Comparison of ENCODE assay signal across 37 cellular contexts in the genomic region with DNA sequence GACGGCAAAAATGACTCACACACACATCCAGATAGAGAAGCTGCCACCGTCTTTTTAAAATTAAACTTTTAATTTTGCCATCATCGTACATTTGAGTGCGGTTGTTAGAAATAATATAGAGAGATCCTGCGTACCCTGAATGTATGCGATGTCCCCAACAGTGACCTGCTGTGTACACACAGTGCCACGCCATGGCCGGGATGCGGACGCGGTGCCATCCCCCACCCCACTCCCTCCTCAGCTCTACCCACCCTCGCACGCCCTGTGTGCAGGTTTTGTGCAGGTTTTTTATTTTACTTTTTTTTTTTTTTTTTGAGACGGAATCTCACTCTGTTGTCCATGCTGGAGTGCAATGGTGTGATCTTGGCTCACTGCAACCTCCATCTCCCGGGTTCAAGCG.
"Had no signal": no experiment of that assay in that cellular context is flagged by ENCODE, and none has a peak within 500 bp of the region (broad histone marks: within the 10 kb centered on the region; RNA-seq: fewer than 3 reads in every experiment).

No MANE protein-coding gene starts in this region.

- H3K27me3 Mint-ChIP-seq: activated B cell treated with CpG ODN at 0.5 μM for 24 hours; activated CD4-positive, alpha-beta memory T cell treated with anti-CD3 and anti-CD28 coated beads for 36 hours; activated CD4-positive, alpha-beta T cell treated with anti-CD3 and anti-CD28 coated beads, Interleukin-2, amount 10 ng/mL, durations not matched to agents 24 days and 14 days; activated CD8-positive, alpha-beta T cell treated with anti-CD3 and anti-CD28 coated beads for 36 hours; activated naive CD8-positive, alpha-beta T cell treated with anti-CD3 and anti-CD28 coated beads, Interleukin-2, amount 10 ng/mL, durations not matched to agents 7 days and 5 days; activated naive CD8-positive, alpha-beta T cell treated with anti-CD3 and anti-CD28 coated beads, Interleukin-2, amount 50 U/mL, for 24 hours; activated T-helper 17 cell treated with anti-CD3 and anti-CD28 coated beads, Interleukin-2, amount 50 U/mL, for 72 hours; central memory CD8-positive, alpha-beta T cell; T-cell; T-helper 17 cell had no signal

- H3K9me3 ChIP-seq: ascending aorta had no signal

- H3K27ac ChIP-seq: ascending aorta, cardiac muscle cell, VCaP had no signal

- H3K9me3 Mint-ChIP-seq: activated B cell treated with CpG ODN at 0.5 μM for 24 hours; activated naive CD4-positive, alpha-beta T cell treated with anti-CD3 and anti-CD28 coated beads for 36 hours; activated T-cell treated with anti-CD3 and anti-CD28 coated beads, Interleukin-2, amount 50 U/mL, for 4 hours; activated T-helper 17 cell treated with anti-CD3 and anti-CD28 coated beads, Interleukin-2, amount 50 U/mL, for 72 hours; central memory CD8-positive, alpha-beta T cell; T-cell had no signal

- H3K36me3 ChIP-seq: ascending aorta, cardiac muscle cell had no signal

- H3K27ac Mint-ChIP-seq: activated B cell treated with CpG ODN at 0.5 μM for 24 hours; activated CD4-positive, alpha-beta memory T cell treated with anti-CD3 and anti-CD28 coated beads for 36 hours; activated CD4-positive, alpha-beta T cell treated with anti-CD3 and anti-CD28 coated beads, Interleukin-2, amount 10 ng/mL, durations not matched to agents 24 days and 14 days; activated CD8-positive, alpha-beta T cell treated with anti-CD3 and anti-CD28 coated beads for 36 hours; activated naive CD4-positive, alpha-beta T cell treated with anti-CD3 and anti-CD28 coated beads for 36 hours; activated naive CD4-positive, alpha-beta T cell treated with anti-CD3 and anti-CD28 coated beads, Interleukin-2, amount 50 U/mL, for 72 hours; activated naive CD8-positive, alpha-beta T cell treated with anti-CD3 and anti-CD28 coated beads, Interleukin-2, amount 10 ng/mL, durations not matched to agents 7 days and 5 days; activated naive CD8-positive, alpha-beta T cell treated with anti-CD3 and anti-CD28 coated beads, Interleukin-2, amount 50 U/mL, for 24 hours; activated T-cell treated with anti-CD3 and anti-CD28 coated beads, Interleukin-2, amount 50 U/mL, for 72 hours; activated T-helper 1 cell treated with anti-CD3 and anti-CD28 coated beads, Interleukin-12 subunit alpha, Interleukin-12 subunit beta, Interleukin-2, Interleukin-4 antibody, amounts not matched to agents 30 ng/mL and 10 ng/mL and 1 ng/mL, durations not matched to agents 14 hours and 24 hours and 36 hours; activated T-helper 17 cell treated with anti-CD3 and anti-CD28 coated beads, Interleukin-2, amount 50 U/mL, for 72 hours; brain; T-cell; T-helper 17 cell had no signal

- H3K4me1 Mint-ChIP-seq: activated B cell treated with CpG ODN at 0.5 μM for 24 hours had no signal

- H3K27me3 ChIP-seq: ascending aorta, cardiac muscle cell had no signal

- FAIRE-seq: bronchial epithelial cell, TTC549 had no signal

- H3K4me3 Mint-ChIP-seq: activated B cell treated with CpG ODN at 0.5 μM for 24 hours; activated CD4-positive, alpha-beta memory T cell treated with anti-CD3 and anti-CD28 coated beads for 36 hours; activated CD4-positive, alpha-beta T cell treated with anti-CD3 and anti-CD28 coated beads, Interleukin-2, amount 10 ng/mL, durations not matched to agents 24 days and 14 days; activated CD8-positive, alpha-beta T cell treated with anti-CD3 and anti-CD28 coated beads for 36 hours; activated naive CD4-positive, alpha-beta T cell treated with anti-CD3 and anti-CD28 coated beads for 36 hours; activated naive CD8-positive, alpha-beta T cell treated with anti-CD3 and anti-CD28 coated beads, Interleukin-2, amount 10 ng/mL, durations not matched to agents 7 days and 5 days; activated naive CD8-positive, alpha-beta T cell treated with anti-CD3 and anti-CD28 coated beads, Interleukin-2, amount 50 U/mL, for 24 hours; activated T-cell treated with anti-CD3 and anti-CD28 coated beads, Interleukin-2, amount 50 U/mL, for 4 hours; activated T-cell treated with anti-CD3 and anti-CD28 coated beads, Interleukin-2, amount 50 U/mL, for 72 hours; activated T-helper 1 cell treated with anti-CD3 and anti-CD28 coated beads, Interleukin-12 subunit alpha, Interleukin-12 subunit beta, Interleukin-2, Interleukin-4 antibody, amounts not matched to agents 30 ng/mL and 10 ng/mL and 1 ng/mL, durations not matched to agents 14 hours and 24 hours and 36 hours; activated T-helper 17 cell treated with anti-CD3 and anti-CD28 coated beads, Interleukin-2, amount 50 U/mL, for 72 hours; brain; central memory CD8-positive, alpha-beta T cell; T-cell; T-helper 17 cell had no signal

- DNase-seq: activated B cell treated with CpG ODN at 0.5 μM for 24 hours; activated CD4-positive, alpha-beta memory T cell treated with anti-CD3 and anti-CD28 coated beads for 36 hours; activated CD4-positive, alpha-beta T cell treated with anti-CD3 and anti-CD28 coated beads for 4 hours; activated CD4-positive, alpha-beta T cell treated with anti-CD3 and anti-CD28 coated beads, Interleukin-2, amount 10 ng/mL, durations not matched to agents 24 days and 14 days; activated CD4-positive, alpha-beta T cell treated with anti-CD3 and anti-CD28 coated beads, Interleukin-2, amount 50 U/mL, for 1 hour; activated CD4-positive, alpha-beta T cell treated with anti-CD3 and anti-CD28 coated beads, Interleukin-2, amount 50 U/mL, for 4 hours; activated CD4-positive, CD25-positive, alpha-beta regulatory T cell treated with anti-CD3 and anti-CD28 coated beads, Interleukin-2, amount 50 U/mL, for 72 hours; activated CD8-positive, alpha-beta memory T cell treated with anti-CD3 and anti-CD28 coated beads, Interleukin-2, amount 50 U/mL, for 4 hours; activated CD8-positive, alpha-beta T cell treated with anti-CD3 and anti-CD28 coated beads for 36 hours; activated effector memory CD4-positive, alpha-beta T cell treated with anti-CD3 and anti-CD28 coated beads, Interleukin-2, amount 50 U/mL, for 16 hours; activated gamma-delta T cell treated with Interleukin-2 at 50 U/mL for 16 hours; activated naive CD4-positive, alpha-beta T cell; activated naive CD4-positive, alpha-beta T cell treated with anti-CD3 and anti-CD28 coated beads for 36 hours; activated naive CD4-positive, alpha-beta T cell treated with anti-CD3 and anti-CD28 coated beads, Interleukin-2, amount 50 U/mL, for 16 hours; activated naive CD8-positive, alpha-beta T cell treated with anti-CD3 and anti-CD28 coated beads, Interleukin-2, amount 10 ng/mL, durations not matched to agents 7 days and 5 days; activated naive CD8-positive, alpha-beta T cell treated with anti-CD3 and anti-CD28 coated beads, Interleukin-2, amount 50 U/mL, for 24 hours; activated T-cell treated with anti-CD3 and anti-CD28 coated beads for 4 hours; activated T-cell treated with anti-CD3 and anti-CD28 coated beads, Interleukin-2, amount 50 U/mL, for 1 hour; activated T-cell treated with anti-CD3 and anti-CD28 coated beads, Interleukin-2, amount 50 U/mL, for 4 hours; activated T-cell treated with anti-CD3 and anti-CD28 coated beads, Interleukin-2, amount 50 U/mL, for 72 hours; amygdala; anterior cingulate cortex; caudate nucleus; cerebellar nuclear complex; T-cell; T-helper 17 cell; T1000 had no signal

- ATAC-seq: activated naive CD8-positive, alpha-beta T cell treated with anti-CD3 and anti-CD28 coated beads, Interleukin-2, amount 50 U/mL, for 24 hours; activated T-cell treated with anti-CD3 and anti-CD28 coated beads, Interleukin-2, amount 50 U/mL, for 4 hours; activated T-cell treated with anti-CD3 and anti-CD28 coated beads, Interleukin-2, amount 50 U/mL, for 72 hours; activated T-helper 17 cell treated with anti-CD3 and anti-CD28 coated beads, Interleukin-2, amount 50 U/mL, for 72 hours; T-cell; T-helper 17 cell had no signal

- H3K4me3 ChIP-seq: ascending aorta, cardiac muscle cell had no signal
